ENCODE assay signal across 1 cellular context in the genomic region with DNA sequence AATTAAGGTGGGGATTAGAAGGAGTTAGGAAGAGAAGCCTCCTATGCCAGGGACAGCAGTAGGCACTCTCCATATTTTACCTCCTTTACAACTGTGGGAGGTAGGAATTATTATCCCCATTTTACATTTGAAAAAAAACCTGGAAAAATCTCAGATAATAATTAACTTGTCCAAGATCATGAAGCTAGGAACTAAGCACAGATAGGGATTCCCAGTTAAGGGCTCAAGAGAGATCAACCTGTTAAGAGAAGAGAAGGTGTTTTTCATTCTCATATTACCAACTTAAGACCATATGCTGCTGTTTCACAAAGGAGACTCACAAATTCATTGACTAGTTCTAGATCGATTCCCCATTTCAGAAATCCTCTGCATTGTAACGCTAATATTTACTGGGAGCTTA.
TF ChIP-seq lines count a peak whose summit lies in the region.

No MANE protein-coding gene starts in this region.

TF ChIP-seq in HEK293T, 16 proteins besides CTCF, POLR2A, EP300 and RAD21:
- TF ChIP-seq ZNF384 (IDR thresholded peaks at IDR 0.05) (no peak), PKNOX1 (IDR thresholded peaks at IDR 0.05) (no peak), BHLHE40 (IDR thresholded peaks at IDR 0.05; ENCODE audit: borderline replicate concordance) (no peak), FOXA1 (IDR thresholded peaks at IDR 0.05) (no peak), SP1 (IDR thresholded peaks at IDR 0.05) (no peak), SUZ12 (IDR thresholded peaks at IDR 0.05) (no peak), TARDBP (IDR thresholded peaks at IDR 0.05) (no peak)
